8 cellular contexts compared by ENCODE assay signal in the genomic region with DNA sequence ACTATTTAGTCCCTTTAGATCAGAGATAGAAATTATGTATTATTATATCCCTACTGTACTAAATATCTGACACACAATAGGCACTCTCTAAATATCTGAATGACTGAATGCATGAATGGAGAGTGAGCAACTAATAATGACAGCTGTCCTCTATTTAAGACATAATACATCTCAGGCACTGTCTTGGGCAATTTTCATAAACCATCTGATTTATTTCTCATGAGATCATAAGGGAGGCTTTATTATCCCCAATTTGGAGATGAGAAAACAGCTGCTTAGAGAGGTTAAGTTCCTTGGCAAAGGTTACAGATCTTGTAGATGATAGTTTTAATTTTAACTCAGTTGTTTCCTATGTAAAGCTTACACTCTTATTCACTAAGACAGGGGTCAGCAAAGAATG.
"Had no signal": no experiment of that assay in that cellular context is flagged by ENCODE, and none has a peak within 500 bp of the region (broad histone marks: within the 10 kb centered on the region; RNA-seq: fewer than 3 reads in every experiment).

No MANE protein-coding gene starts in this region.

- H3K36me3 ChIP-seq: HAP-1 had no signal

- ATAC-seq: HCT116, K562 had no signal

- H3K27ac ChIP-seq: GM23248 had no signal

- H3K9me3 ChIP-seq: HAP-1 had no signal

- H3K4me3 ChIP-seq: GM23248, HAP-1, K562 had no signal

- H2AFZ ChIP-seq: GM23248 had no signal

- H3K4me1 ChIP-seq: HAP-1 had no signal

- H3K9ac ChIP-seq: GM23248 had no signal

- DNase-seq: GM23248, GOT3, H7, HFFc6, IMR-90 had no signal
